In the genomic region with DNA sequence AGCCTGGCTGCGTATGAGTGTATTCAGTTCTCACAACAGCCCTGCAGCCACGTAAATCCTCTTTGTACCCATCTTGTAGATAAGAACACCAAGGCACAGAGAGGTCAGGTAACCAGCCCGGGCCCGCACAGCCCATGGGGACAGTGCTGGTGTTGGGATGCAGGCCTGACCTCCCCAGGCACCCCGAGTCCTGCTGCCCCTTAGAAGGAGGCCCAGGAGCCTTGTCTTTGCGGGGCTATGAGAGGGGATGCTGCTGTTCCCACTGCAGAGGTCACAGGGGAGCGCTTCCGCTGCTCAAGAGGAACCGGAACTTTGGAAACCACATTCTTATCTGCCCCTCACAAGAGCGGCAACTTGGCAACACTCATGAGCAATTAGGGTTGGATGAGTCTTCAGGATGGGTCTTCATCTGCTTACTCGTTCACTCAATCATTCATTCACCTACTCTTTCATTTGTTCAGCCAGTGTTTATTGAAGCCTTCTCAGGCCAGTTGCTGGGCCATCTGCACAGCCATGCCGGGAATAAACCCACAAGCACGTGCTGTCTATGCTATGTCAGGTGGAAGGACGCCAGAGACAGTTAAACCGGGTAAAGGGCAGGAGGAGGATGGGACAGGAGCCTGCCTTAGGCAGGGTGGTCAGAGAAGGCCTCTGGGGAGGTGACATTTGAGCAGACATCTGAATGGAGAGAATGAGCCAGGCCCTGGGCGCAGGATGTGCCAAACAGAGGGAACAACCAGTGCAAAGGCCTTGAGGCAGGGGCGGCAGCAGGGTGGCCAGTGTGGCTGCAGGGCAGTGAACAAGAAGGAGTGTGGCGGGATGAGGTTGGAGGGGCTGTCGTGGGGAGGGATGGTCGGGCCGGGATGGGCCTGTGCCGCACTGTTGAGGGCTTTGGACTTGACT, we compare ENCODE assay signal across 1 cellular context.
TF ChIP-seq lines count a peak whose summit lies in the region.

No MANE protein-coding gene starts in this region.

TF ChIP-seq in GM23338, 12 proteins besides CTCF, POLR2A, EP300 and RAD21 (continued from another document):
- TF ChIP-seq, protein P1, sequence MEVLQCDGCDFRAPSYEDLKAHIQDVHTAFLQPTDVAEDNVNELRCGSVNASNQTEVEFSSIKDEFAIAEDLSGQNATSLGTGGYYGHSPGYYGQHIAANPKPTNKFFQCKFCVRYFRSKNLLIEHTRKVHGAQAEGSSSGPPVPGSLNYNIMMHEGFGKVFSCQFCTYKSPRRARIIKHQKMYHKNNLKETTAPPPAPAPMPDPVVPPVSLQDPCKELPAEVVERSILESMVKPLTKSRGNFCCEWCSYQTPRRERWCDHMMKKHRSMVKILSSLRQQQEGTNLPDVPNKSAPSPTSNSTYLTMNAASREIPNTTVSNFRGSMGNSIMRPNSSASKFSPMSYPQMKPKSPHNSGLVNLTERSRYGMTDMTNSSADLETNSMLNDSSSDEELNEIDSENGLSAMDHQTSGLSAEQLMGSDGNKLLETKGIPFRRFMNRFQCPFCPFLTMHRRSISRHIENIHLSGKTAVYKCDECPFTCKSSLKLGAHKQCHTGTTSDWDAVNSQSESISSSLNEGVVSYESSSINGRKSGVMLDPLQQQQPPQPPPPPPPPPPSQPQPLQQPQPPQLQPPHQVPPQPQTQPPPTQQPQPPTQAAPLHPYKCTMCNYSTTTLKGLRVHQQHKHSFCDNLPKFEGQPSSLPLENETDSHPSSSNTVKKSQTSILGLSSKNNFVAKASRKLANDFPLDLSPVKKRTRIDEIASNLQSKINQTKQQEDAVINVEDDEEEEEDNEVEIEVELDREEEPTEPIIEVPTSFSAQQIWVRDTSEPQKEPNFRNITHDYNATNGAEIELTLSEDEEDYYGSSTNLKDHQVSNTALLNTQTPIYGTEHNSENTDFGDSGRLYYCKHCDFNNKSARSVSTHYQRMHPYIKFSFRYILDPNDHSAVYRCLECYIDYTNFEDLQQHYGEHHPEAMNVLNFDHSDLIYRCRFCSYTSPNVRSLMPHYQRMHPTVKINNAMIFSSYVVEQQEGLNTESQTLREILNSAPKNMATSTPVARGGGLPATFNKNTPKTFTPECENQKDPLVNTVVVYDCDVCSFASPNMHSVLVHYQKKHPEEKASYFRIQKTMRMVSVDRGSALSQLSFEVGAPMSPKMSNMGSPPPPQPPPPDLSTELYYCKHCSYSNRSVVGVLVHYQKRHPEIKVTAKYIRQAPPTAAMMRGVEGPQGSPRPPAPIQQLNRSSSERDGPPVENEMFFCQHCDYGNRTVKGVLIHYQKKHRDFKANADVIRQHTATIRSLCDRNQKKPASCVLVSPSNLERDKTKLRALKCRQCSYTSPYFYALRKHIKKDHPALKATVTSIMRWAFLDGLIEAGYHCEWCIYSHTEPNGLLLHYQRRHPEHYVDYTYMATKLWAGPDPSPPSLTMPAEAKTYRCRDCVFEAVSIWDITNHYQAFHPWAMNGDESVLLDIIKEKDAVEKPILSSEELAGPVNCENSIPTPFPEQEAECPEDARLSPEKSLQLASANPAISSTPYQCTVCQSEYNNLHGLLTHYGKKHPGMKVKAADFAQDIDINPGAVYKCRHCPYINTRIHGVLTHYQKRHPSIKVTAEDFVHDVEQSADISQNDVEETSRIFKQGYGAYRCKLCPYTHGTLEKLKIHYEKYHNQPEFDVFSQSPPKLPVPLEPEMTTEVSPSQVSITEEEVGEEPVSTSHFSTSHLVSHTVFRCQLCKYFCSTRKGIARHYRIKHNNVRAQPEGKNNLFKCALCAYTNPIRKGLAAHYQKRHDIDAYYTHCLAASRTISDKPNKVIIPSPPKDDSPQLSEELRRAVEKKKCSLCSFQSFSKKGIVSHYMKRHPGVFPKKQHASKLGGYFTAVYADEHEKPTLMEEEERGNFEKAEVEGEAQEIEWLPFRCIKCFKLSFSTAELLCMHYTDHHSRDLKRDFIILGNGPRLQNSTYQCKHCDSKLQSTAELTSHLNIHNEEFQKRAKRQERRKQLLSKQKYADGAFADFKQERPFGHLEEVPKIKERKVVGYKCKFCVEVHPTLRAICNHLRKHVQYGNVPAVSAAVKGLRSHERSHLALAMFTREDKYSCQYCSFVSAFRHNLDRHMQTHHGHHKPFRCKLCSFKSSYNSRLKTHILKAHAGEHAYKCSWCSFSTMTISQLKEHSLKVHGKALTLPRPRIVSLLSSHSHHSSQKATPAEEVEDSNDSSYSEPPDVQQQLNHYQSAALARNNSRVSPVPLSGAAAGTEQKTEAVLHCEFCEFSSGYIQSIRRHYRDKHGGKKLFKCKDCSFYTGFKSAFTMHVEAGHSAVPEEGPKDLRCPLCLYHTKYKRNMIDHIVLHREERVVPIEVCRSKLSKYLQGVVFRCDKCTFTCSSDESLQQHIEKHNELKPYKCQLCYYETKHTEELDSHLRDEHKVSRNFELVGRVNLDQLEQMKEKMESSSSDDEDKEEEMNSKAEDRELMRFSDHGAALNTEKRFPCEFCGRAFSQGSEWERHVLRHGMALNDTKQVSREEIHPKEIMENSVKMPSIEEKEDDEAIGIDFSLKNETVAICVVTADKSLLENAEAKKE (CRISPR knock-in tag; IDR thresholded peaks at IDR 0.05): no peak
- TF ChIP-seq ZNF331 (CRISPR knock-in tag; IDR thresholded peaks at IDR 0.05; ENCODE audit: low read depth) (no peak), CREB1 (CRISPR knock-in tag; IDR thresholded peaks at IDR 0.05; ENCODE audit: low read depth) (no peak), STAT1 (IDR thresholded peaks at IDR 0.05; ENCODE audit: unreplicated experiment) (no peak)
- TF ChIP-seq, protein P2, sequence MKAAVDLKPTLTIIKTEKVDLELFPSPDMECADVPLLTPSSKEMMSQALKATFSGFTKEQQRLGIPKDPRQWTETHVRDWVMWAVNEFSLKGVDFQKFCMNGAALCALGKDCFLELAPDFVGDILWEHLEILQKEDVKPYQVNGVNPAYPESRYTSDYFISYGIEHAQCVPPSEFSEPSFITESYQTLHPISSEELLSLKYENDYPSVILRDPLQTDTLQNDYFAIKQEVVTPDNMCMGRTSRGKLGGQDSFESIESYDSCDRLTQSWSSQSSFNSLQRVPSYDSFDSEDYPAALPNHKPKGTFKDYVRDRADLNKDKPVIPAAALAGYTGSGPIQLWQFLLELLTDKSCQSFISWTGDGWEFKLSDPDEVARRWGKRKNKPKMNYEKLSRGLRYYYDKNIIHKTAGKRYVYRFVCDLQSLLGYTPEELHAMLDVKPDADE (IDR thresholded peaks at IDR 0.05): no peak
TF ChIP-seq in GM23338: peak in this region for 0.
